In genomic region chr6:122903266-122903915, GRCh38 we compare ENCODE assay signal across 2 cellular contexts.
A peak's percentile ranks its signal among the peaks of the same experiment; 100 is the strongest.
TF ChIP-seq lines count a peak whose summit lies in the region.

No MANE protein-coding gene starts in this region.

TF ChIP-seq in liver, 16 proteins besides CTCF, POLR2A, EP300 and RAD21:
- TF ChIP-seq ZBTB33 (IDR thresholded peaks at IDR 0.05) (no peak), RXRA (IDR thresholded peaks at IDR 0.05) (peak in 1 of 2 donors; percentile 6), SP1 (IDR thresholded peaks at IDR 0.05) (no peak), YY1 (IDR thresholded peaks at IDR 0.05) (peak; percentile 47)
TF ChIP-seq in liver: peak in this region for 2.

TF ChIP-seq in HepG2, 621 proteins besides CTCF, POLR2A, EP300 and RAD21 (continued from another document):
- TF ChIP-seq ZMAT5 (CRISPR knock-in tag; IDR thresholded peaks at IDR 0.05; ENCODE audit: borderline replicate concordance, low read depth): no peak
- TF ChIP-seq JUN (CRISPR knock-in tag; IDR thresholded peaks at IDR 0.05): no peak
- no peak for TF ChIP-seq MLX (CRISPR knock-in tag; IDR thresholded peaks at IDR 0.05)
- no peak for TF ChIP-seq ZNF7 (CRISPR knock-in tag; IDR thresholded peaks at IDR 0.05)
- no peak for TF ChIP-seq FOXC1 (CRISPR knock-in tag; IDR thresholded peaks at IDR 0.05; ENCODE audit: borderline replicate concordance)
- no peak for TF ChIP-seq KLF16 (CRISPR knock-in tag; IDR thresholded peaks at IDR 0.05)
- TF ChIP-seq CENPT (CRISPR knock-in tag; IDR thresholded peaks at IDR 0.05; ENCODE audit: low read depth): no peak
- TF ChIP-seq ZNF574 (CRISPR knock-in tag; IDR thresholded peaks at IDR 0.05): no peak
- TF ChIP-seq TEAD2 (CRISPR knock-in tag; IDR thresholded peaks at IDR 0.05): no peak
- no peak for TF ChIP-seq ZBTB44 (CRISPR knock-in tag; IDR thresholded peaks at IDR 0.05)
- TF ChIP-seq IKZF1 (IDR thresholded peaks at IDR 0.05): no peak
- no peak for TF ChIP-seq ZNF629 (CRISPR knock-in tag; conservative IDR thresholded peaks at IDR 0.05)
- no peak for TF ChIP-seq ZNF83 (CRISPR knock-in tag; IDR thresholded peaks at IDR 0.05; ENCODE audit: borderline replicate concordance)
- TF ChIP-seq ZHX2 (IDR thresholded peaks at IDR 0.05; ENCODE audit: low read depth): no peak
- no peak for TF ChIP-seq ZHX2 (CRISPR knock-in tag; IDR thresholded peaks at IDR 0.05; ENCODE audit: borderline replicate concordance)
